Comparison of ENCODE assay signal across 1 cellular context in the genomic region with DNA sequence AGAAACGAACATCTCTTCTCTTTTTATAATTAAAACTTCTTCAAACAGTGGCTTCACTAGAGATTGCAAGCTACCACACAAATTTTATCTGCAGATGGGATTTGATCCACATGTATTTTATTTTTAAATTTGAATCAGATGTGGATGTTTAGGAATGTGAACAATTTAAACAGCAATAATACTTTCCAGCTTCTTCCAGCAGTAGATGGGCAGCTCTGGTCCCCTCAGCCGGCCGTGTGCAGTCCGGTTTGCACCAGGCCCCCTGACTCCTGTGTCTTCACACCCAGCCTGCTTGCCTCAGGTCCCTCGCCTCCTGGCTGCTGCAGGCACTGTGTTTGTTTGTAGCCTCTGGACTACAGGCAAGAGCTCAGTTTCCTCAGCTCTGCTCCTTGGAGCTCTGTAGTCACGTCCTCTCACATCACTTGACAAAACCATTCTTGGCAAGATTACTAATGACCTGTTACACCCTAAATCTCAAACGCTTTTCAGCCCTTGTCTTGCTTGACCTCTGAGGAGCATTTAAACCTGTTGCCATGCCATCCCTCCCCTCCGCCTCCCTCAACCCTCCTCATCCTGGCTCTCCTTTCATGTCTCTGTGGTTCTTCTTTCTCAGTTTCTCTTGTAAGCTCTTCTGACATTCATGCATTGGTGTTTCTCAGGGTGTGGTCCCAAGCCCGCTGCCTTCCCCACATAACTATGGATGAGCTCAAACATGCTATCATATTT.
TF ChIP-seq lines count a peak whose summit lies in the region.

No MANE protein-coding gene starts in this region.

TF ChIP-seq in GM23338, 12 proteins besides CTCF, POLR2A, EP300 and RAD21:
- TF ChIP-seq EZH2 (IDR thresholded peaks at IDR 0.05; ENCODE audit: low read depth, unreplicated experiment) = no peak
- TF ChIP-seq, protein P1, sequence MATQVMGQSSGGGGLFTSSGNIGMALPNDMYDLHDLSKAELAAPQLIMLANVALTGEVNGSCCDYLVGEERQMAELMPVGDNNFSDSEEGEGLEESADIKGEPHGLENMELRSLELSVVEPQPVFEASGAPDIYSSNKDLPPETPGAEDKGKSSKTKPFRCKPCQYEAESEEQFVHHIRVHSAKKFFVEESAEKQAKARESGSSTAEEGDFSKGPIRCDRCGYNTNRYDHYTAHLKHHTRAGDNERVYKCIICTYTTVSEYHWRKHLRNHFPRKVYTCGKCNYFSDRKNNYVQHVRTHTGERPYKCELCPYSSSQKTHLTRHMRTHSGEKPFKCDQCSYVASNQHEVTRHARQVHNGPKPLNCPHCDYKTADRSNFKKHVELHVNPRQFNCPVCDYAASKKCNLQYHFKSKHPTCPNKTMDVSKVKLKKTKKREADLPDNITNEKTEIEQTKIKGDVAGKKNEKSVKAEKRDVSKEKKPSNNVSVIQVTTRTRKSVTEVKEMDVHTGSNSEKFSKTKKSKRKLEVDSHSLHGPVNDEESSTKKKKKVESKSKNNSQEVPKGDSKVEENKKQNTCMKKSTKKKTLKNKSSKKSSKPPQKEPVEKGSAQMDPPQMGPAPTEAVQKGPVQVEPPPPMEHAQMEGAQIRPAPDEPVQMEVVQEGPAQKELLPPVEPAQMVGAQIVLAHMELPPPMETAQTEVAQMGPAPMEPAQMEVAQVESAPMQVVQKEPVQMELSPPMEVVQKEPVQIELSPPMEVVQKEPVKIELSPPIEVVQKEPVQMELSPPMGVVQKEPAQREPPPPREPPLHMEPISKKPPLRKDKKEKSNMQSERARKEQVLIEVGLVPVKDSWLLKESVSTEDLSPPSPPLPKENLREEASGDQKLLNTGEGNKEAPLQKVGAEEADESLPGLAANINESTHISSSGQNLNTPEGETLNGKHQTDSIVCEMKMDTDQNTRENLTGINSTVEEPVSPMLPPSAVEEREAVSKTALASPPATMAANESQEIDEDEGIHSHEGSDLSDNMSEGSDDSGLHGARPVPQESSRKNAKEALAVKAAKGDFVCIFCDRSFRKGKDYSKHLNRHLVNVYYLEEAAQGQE (IDR thresholded peaks at IDR 0.05; ENCODE audit: unreplicated experiment) = no peak
- TF ChIP-seq ETS1 (IDR thresholded peaks at IDR 0.05) = no peak
- TF ChIP-seq CREB1 (CRISPR knock-in tag; IDR thresholded peaks at IDR 0.05; ENCODE audit: low read depth) = no peak
- TF ChIP-seq STAT1 (IDR thresholded peaks at IDR 0.05; ENCODE audit: unreplicated experiment) = no peak
- no peak for TF ChIP-seq ZNF114 (CRISPR knock-in tag; IDR thresholded peaks at IDR 0.05)
- TF ChIP-seq POLR2AphosphoS5 (IDR thresholded peaks at IDR 0.05; ENCODE audit: low read depth) = no peak
- no peak for TF ChIP-seq EZH2phosphoT487 (IDR thresholded peaks at IDR 0.05; ENCODE audit: unreplicated experiment)
- no peak for TF ChIP-seq NANOG (IDR thresholded peaks at IDR 0.05; ENCODE audit: borderline replicate concordance)
- no peak for TF ChIP-seq JUNB (IDR thresholded peaks at IDR 0.05; ENCODE audit: unreplicated experiment)
- no peak for TF ChIP-seq ZNF331 (CRISPR knock-in tag; IDR thresholded peaks at IDR 0.05; ENCODE audit: low read depth)
- TF ChIP-seq ZNF462 (CRISPR knock-in tag; IDR thresholded peaks at IDR 0.05) = no peak
